In genomic region chr2:151408788-151409600, GRCh38 we compare ENCODE assay signal across 1 cellular context.
A peak's percentile ranks its signal among the peaks of the same experiment; 100 is the strongest.
TF ChIP-seq lines count a peak whose summit lies in the region.

No MANE protein-coding gene starts in this region.

TF ChIP-seq in K562, 482 proteins besides CTCF, POLR2A, EP300 and RAD21 (continued from another document and continues in another):
- TF ChIP-seq MLX (CRISPR knock-in tag; conservative IDR thresholded peaks at IDR 0.05) (no peak), ZNF766 (CRISPR knock-in tag; conservative IDR thresholded peaks at IDR 0.05) (no peak), ESRRA (IDR thresholded peaks at IDR 0.05; ENCODE audit: borderline replicate concordance, low read depth) (no peak), SIN3B (IDR thresholded peaks at IDR 0.05; ENCODE audit: low read depth) (no peak), NCOA6 (IDR thresholded peaks at IDR 0.05) (no peak), ZBED1 (IDR thresholded peaks at IDR 0.05) (0 out of 2 replicates have a peak, but pooled peaks have one; percentile 8), PHF20 (IDR thresholded peaks at IDR 0.05; ENCODE audit: partially characterized antibody) (peak; percentile 60), MECOM (CRISPR knock-in tag; IDR thresholded peaks at IDR 0.05) (no peak), IFI16 (CRISPR knock-in tag; IDR thresholded peaks at IDR 0.05) (no peak), GABPB2 (CRISPR knock-in tag; conservative IDR thresholded peaks at IDR 0.05) (no peak), CC2D1A (IDR thresholded peaks at IDR 0.05) (peak; percentile 87; the same call in 1 of the 2 replicates), HMGN3 (IDR thresholded peaks at IDR 0.05; ENCODE audit: borderline replicate concordance, extremely low read depth, insufficient read length, low read depth, low read length) (no peak), ZNF311 (CRISPR knock-in tag; IDR thresholded peaks at IDR 0.05) (no peak), NFIC (IDR thresholded peaks at IDR 0.05) (no peak), HOXB6 (CRISPR knock-in tag; IDR thresholded peaks at IDR 0.05; ENCODE audit: borderline replicate concordance) (0 out of 2 replicates have a peak, but pooled peaks have one; percentile 71), ZBTB49 (CRISPR knock-in tag; IDR thresholded peaks at IDR 0.05; ENCODE audit: borderline replicate concordance) (no peak), ATF3 (IDR thresholded peaks at IDR 0.05) (peak; percentile 94), ATF3 (CRISPR knock-in tag; conservative IDR thresholded peaks at IDR 0.05) (peak; percentile 93), ZNF77 (CRISPR knock-in tag; IDR thresholded peaks at IDR 0.05) (no peak), ZNF696 (CRISPR knock-in tag; conservative IDR thresholded peaks at IDR 0.05) (no peak), ZBTB1 (CRISPR knock-in tag; IDR thresholded peaks at IDR 0.05; ENCODE audit: borderline replicate concordance, low read depth) (no peak), ZBTB5 (IDR thresholded peaks at IDR 0.05) (0 out of 2 replicates have a peak, but pooled peaks have one; percentile 45), ZNF174 (CRISPR knock-in tag; IDR thresholded peaks at IDR 0.05) (no peak), NCOA2 (IDR thresholded peaks at IDR 0.05; ENCODE audit: partially characterized antibody in 2 of 2) (no peak), KLF16 (IDR thresholded peaks at IDR 0.05) (no peak), TCF7 (IDR thresholded peaks at IDR 0.05; ENCODE audit: borderline replicate concordance) (no peak), SP1 (CRISPR knock-in tag; IDR thresholded peaks at IDR 0.05) (no peak), TGIF2 (CRISPR knock-in tag; IDR thresholded peaks at IDR 0.05) (no peak), ZBTB33 (CRISPR knock-in tag; IDR thresholded peaks at IDR 0.05) (no peak), CBX1 (IDR thresholded peaks at IDR 0.05; ENCODE audit: low read depth) (0 out of 2 replicates have a peak, but pooled peaks have one; percentile 90), ATF2 (CRISPR knock-in tag; IDR thresholded peaks at IDR 0.05) (no peak), E2F4 (CRISPR knock-in tag; IDR thresholded peaks at IDR 0.05; ENCODE audit: low read depth) (no peak), ZSCAN29 (IDR thresholded peaks at IDR 0.05) (no peak), HMBOX1 (IDR thresholded peaks at IDR 0.05) (no peak; the same call in 1 of the 2 replicates), ZNF551 (CRISPR knock-in tag; IDR thresholded peaks at IDR 0.05) (no peak), ZNF354B (CRISPR knock-in tag; IDR thresholded peaks at IDR 0.05) (no peak), ZNF512 (tag; IDR thresholded peaks at IDR 0.05) (peak; percentile 78), ZNF445 (CRISPR knock-in tag; IDR thresholded peaks at IDR 0.05; ENCODE audit: low read depth) (no peak), DMBX1 (CRISPR knock-in tag; IDR thresholded peaks at IDR 0.05; ENCODE audit: borderline replicate concordance) (no peak), HMG20A (CRISPR knock-in tag; conservative IDR thresholded peaks at IDR 0.05) (no peak), JUNB (CRISPR knock-in tag; conservative IDR thresholded peaks at IDR 0.05) (no peak), CBX3 (IDR thresholded peaks at IDR 0.05; ENCODE audit: borderline replicate concordance in 1 of 2, low read length in 2 of 2) (no peak), XRCC4 (IDR thresholded peaks at IDR 0.05; ENCODE audit: extremely low read depth, insufficient read depth, insufficient read length) (no peak), FOSL1 (tag; conservative IDR thresholded peaks at IDR 0.05) (peak; percentile 94), RREB1 (CRISPR knock-in tag; IDR thresholded peaks at IDR 0.05) (no peak), CHD1 (IDR thresholded peaks at IDR 0.05; ENCODE audit: low read length) (no peak), SAFB2 (IDR thresholded peaks at IDR 0.05; ENCODE audit: borderline replicate concordance, low read depth, low read length, severe bottlenecking) (no peak), ETS2 (tag; IDR thresholded peaks at IDR 0.05; ENCODE audit: borderline replicate concordance, poor library complexity, severe bottlenecking) (no peak), NFATC3 (IDR thresholded peaks at IDR 0.05) (no peak), ZNF584 (CRISPR knock-in tag; IDR thresholded peaks at IDR 0.05; ENCODE audit: low read depth) (no peak)
